ENCODE assay signal across 1 cellular context in genomic region chr6:85593438-85594196, GRCh38.
TF ChIP-seq lines count a peak whose summit lies in the region.

Gene SNX14 (minus strand): TSS chr6:85593858. CDS start chr6:85593718, 140 bp downstream.

TF ChIP-seq in GM12878, 131 proteins besides CTCF, POLR2A, EP300 and RAD21 (continued from another document and continues in another):
- TF ChIP-seq MLLT1 (IDR thresholded peaks at IDR 0.05) (no peak), WRNIP1 (IDR thresholded peaks at IDR 0.05; ENCODE audit: borderline replicate concordance, low read depth, low read length) (no peak), E4F1 (IDR thresholded peaks at IDR 0.05; ENCODE audit: borderline replicate concordance, partially characterized antibody) (peak; percentile 85), ZNF207 (IDR thresholded peaks at IDR 0.05; ENCODE audit: borderline replicate concordance) (peak; percentile 33; the same call in 1 of the 2 replicates), ETV6 (conservative IDR thresholded peaks at IDR 0.05 in 1 of 2, IDR thresholded peaks at IDR 0.05 in 1 of 2; ENCODE audit: borderline replicate concordance in 1 of 2, low read depth in 1 of 2) (peak in 1 of 2 experiments; percentile 68; a peak in 1 of 4 replicates), SPI1 (IDR thresholded peaks at IDR 0.05; ENCODE audit: borderline replicate concordance, insufficient read depth, low read depth, low read length) (no peak), POLR2AphosphoS2 (IDR thresholded peaks at IDR 0.05; ENCODE audit: low read depth, low read length) (peak; percentile 83; the same call in 1 of the 2 replicates), IKZF2 (IDR thresholded peaks at IDR 0.05) (peak in 1 of 2 experiments; percentile 43; a peak in 1 of 4 replicates), TARDBP (IDR thresholded peaks at IDR 0.05; ENCODE audit: borderline replicate concordance) (peak; percentile 38; the same call in 1 of the 2 replicates), CUX1 (IDR thresholded peaks at IDR 0.05; ENCODE audit: insufficient replicate concordance, low read depth, low read length) (no peak), RELB (IDR thresholded peaks at IDR 0.05; ENCODE audit: low read depth) (no peak), SP1 (IDR thresholded peaks at IDR 0.05; ENCODE audit: low read depth, low read length) (peak; percentile 7), PAX8 (IDR thresholded peaks at IDR 0.05) (no peak), MYB (IDR thresholded peaks at IDR 0.05; ENCODE audit: borderline replicate concordance, low read depth, low read length) (no peak), RBBP5 (conservative IDR thresholded peaks at IDR 0.05) (no peak), TBL1XR1 (IDR thresholded peaks at IDR 0.05; ENCODE audit: low read depth, low read length) (no peak), ATF7 (IDR thresholded peaks at IDR 0.05; ENCODE audit: low read depth) (peak; percentile 86), REST (IDR thresholded peaks at IDR 0.05; ENCODE audit: low read depth, low read length) (no peak), TAF1 (IDR thresholded peaks at IDR 0.05; ENCODE audit: borderline replicate concordance, low read depth, low read length) (peak; percentile 72; the same call in 1 of the 2 replicates), MTA2 (IDR thresholded peaks at IDR 0.05; ENCODE audit: low read depth) (0 out of 2 replicates have a peak, but pooled peaks have one; percentile 15), RB1 (IDR thresholded peaks at IDR 0.05; ENCODE audit: borderline replicate concordance) (peak; percentile 12; the same call in 1 of the 2 replicates), SRF (IDR thresholded peaks at IDR 0.05; ENCODE audit: low read depth in 2 of 2, low read length in 2 of 2) (no peak), ZZZ3 (IDR thresholded peaks at IDR 0.05; ENCODE audit: control insufficient read depth, insufficient read length, low read depth) (no peak), TCF12 (IDR thresholded peaks at IDR 0.05; ENCODE audit: low read depth, low read length) (0 out of 2 replicates have a peak, but pooled peaks have one; percentile 48), NRF1 (conservative IDR thresholded peaks at IDR 0.05; ENCODE audit: low read depth, low read length) (peak; percentile 87), SMARCA5 (IDR thresholded peaks at IDR 0.05) (no peak; the same call in 1 of the 2 replicates), PBX3 (IDR thresholded peaks at IDR 0.05; ENCODE audit: insufficient replicate concordance, low read depth, low read length) (peak; percentile 75), NFYA (IDR thresholded peaks at IDR 0.05; ENCODE audit: borderline replicate concordance, low read depth, low read length) (no peak), POU2F2 (IDR thresholded peaks at IDR 0.05; ENCODE audit: borderline replicate concordance, low read depth, low read length) (no peak), MAX (IDR thresholded peaks at IDR 0.05; ENCODE audit: low read depth, low read length) (no peak; the same call in none of the 2 replicates), BACH1 (IDR thresholded peaks at IDR 0.05; ENCODE audit: borderline replicate concordance) (peak; percentile 79), FOXM1 (IDR thresholded peaks at IDR 0.05; ENCODE audit: low read depth, low read length) (no peak), POLR2AphosphoS5 (IDR thresholded peaks at IDR 0.05; ENCODE audit: low read length) (peak; percentile 90), BMI1 (IDR thresholded peaks at IDR 0.05; ENCODE audit: borderline replicate concordance) (no peak), CREB1 (IDR thresholded peaks at IDR 0.05; ENCODE audit: low read depth) (peak; percentile 75; the same call in 1 of the 2 replicates), MEF2B (IDR thresholded peaks at IDR 0.05; ENCODE audit: partially characterized antibody, poor library complexity, severe bottlenecking) (peak; percentile 49), SUPT20H (IDR thresholded peaks at IDR 0.05; ENCODE audit: borderline replicate concordance, control insufficient read depth, low read depth, low read length) (no peak), ATF3 (IDR thresholded peaks at IDR 0.05; ENCODE audit: borderline replicate concordance, extremely low read depth, low read depth, low read length) (no peak), ATF2 (IDR thresholded peaks at IDR 0.05; ENCODE audit: low read length) (no peak), NFXL1 (IDR thresholded peaks at IDR 0.05; ENCODE audit: borderline replicate concordance) (peak; percentile 97), KDM1A (IDR thresholded peaks at IDR 0.05; ENCODE audit: borderline replicate concordance) (no peak)
